10 cellular contexts compared by ENCODE assay signal in genomic region chr5:96781031-96781733, GRCh38. TPM values are rescaled to one million over a fixed set of nuclear protein-coding genes. Genes with fewer than 3 reads are reported as not detected.
A peak's percentile ranks its signal among the peaks of the same experiment; 100 is the strongest.
DNase-seq lines count a peak whose midpoint lies in the region; ATAC-seq lines count a peak whose summit lies in the region.
"Had no signal": no experiment of that assay in that cellular context is flagged by ENCODE, and none has a peak within 500 bp of the region (broad histone marks: within the 10 kb centered on the region; RNA-seq: fewer than 3 reads in every experiment).

No MANE protein-coding gene starts in this region.

- H3K36me3 ChIP-seq in naive thymus-derived CD4-positive, alpha-beta T cell (ENCODE audit: control insufficient read depth in 2 of 3, insufficient read depth in 3 of 3, low read length in 3 of 3), result peaks cover 19 to 94% (median 34%) of the 10 kb centered on the region in 3 experiments

- H3K36me3 Mint-ChIP-seq in naive thymus-derived CD4-positive, alpha-beta T cell, result peaks cover 21 to 68% (median 40%) of the 10 kb centered on the region in 5 donors

- H3K27ac ChIP-seq in naive thymus-derived CD4-positive, alpha-beta T cell (ENCODE audit: low read depth, low read length), result no peak overlapping the region

- no peaks in the 10 kb centered on the region for H3K27me3 ChIP-seq in naive thymus-derived CD4-positive, alpha-beta T cell (ENCODE audit: control insufficient read depth in 2 of 2, insufficient read depth in 2 of 2, low read length in 2 of 2)

- H3K4me3 ChIP-seq in naive thymus-derived CD4-positive, alpha-beta T cell (ENCODE audit: low read length), result no peak overlapping the region

- no peak for ATAC-seq in naive thymus-derived CD4-positive, alpha-beta T cell
- ATAC-seq in HG02852 (IDR thresholded peaks at IDR 0.05; ENCODE audit: unreplicated experiment), result no peak

- H3K4me1 Mint-ChIP-seq in naive thymus-derived CD4-positive, alpha-beta T cell, result peaks cover 0 to 15% (median 4%) of the 10 kb centered on the region in 7 donors

- peak; percentile 2 for DNase-seq in COLO829 (ENCODE audit: low spot score)
- peak; percentile 17 for DNase-seq in NCI-H2081 treated with DMSO at 0.1 percent for 48 hours (lab: John Stamatoyannopoulos, UW)
- peak; percentile 63 to 96 for DNase-seq in cerebellar nuclear complex (lab: John Stamatoyannopoulos, UW)
- no peak for DNase-seq in naive thymus-derived CD4-positive, alpha-beta T cell
- DNase-seq in stimulated activated CD4-positive, alpha-beta T cell treated with anti-CD3 and anti-CD28 coated beads, Interleukin-4, amount 100 ng/mL, for 4 hours, result no peak
- DNase-seq in stimulated activated CD4-positive, alpha-beta T cell treated with anti-CD3 and anti-CD28 coated beads, Interleukin-2, amount 100 ng/mL, for 24 hours, result no peak
- DNase-seq in stimulated activated CD4-positive, alpha-beta T cell treated with anti-CD3 and anti-CD28 coated beads, Interleukin-4, amount 100 ng/mL, for 1 hour, result no peak
- DNase-seq: anterior cingulate cortex, KG1 had no signal

- intact Hi-C loops in naive thymus-derived CD4-positive, alpha-beta T cell (cut with micrococcal nuclease), result no loop called here

- CTCF ChIA-PET in naive thymus-derived CD4-positive, alpha-beta T cell (lab: Charles Lee), result interaction anchor here (0.6 to 1.1 kb wide), 3 partner anchors 35 to 265 kb away, joined by 3 to 4 read pairs (median 3); no protein-coding TSS in a partner anchor

- POLR2A ChIA-PET in naive thymus-derived CD4-positive, alpha-beta T cell (lab: Charles Lee), result interaction anchor here (1.2 to 1.3 kb wide), 2 partner anchors 12 to 28 kb away, joined by 3 to 6 read pairs; no protein-coding TSS in a partner anchor

- H3K9me3 Mint-ChIP-seq in naive thymus-derived CD4-positive, alpha-beta T cell, result no peaks in the 10 kb centered on the region

- H3K4me3 Mint-ChIP-seq in naive thymus-derived CD4-positive, alpha-beta T cell, result no peak overlapping the region

- H3K9me3 ChIP-seq in naive thymus-derived CD4-positive, alpha-beta T cell (ENCODE audit: control insufficient read depth in 2 of 3, low read length in 3 of 3), result no peaks in the 10 kb centered on the region

- peak overlapping the region in 8 of 9 donors; percentile 27 to 77 (median 64) for H3K27ac Mint-ChIP-seq in naive thymus-derived CD4-positive, alpha-beta T cell

- H3K4me1 ChIP-seq in naive thymus-derived CD4-positive, alpha-beta T cell (ENCODE audit: control insufficient read depth in 2 of 2, insufficient read depth in 2 of 2, low read length in 2 of 2), result no peaks in the 10 kb centered on the region

- no peaks in the 10 kb centered on the region for H3K27me3 Mint-ChIP-seq in naive thymus-derived CD4-positive, alpha-beta T cell

RNA-seq across cellular contexts. Expression of gene ERAP1, which starts 26.6 kb away (rescaled TPM):
- total RNA-seq in naive thymus-derived CD4-positive, alpha-beta T cell, result 100 to 1,000 TPM in 3 of 5 experiments, 10 to 100 TPM in 2; 79.0 to 184 (median 153) TPM
- polyA plus RNA-seq in naive thymus-derived CD4-positive, alpha-beta T cell, result 10 to 100 TPM; 50.4 to 72.6 TPM

Comparison
In these comparisons a context has a peak if more than half of its experiments do, and no peak if none do; other contexts are left out.
1. DNase-seq: peak in COLO829 (single experiment), NCI-H2081 treated with DMSO at 0.1 percent for 48 hours (single experiment) and cerebellar nuclear complex (2 of 2); none in naive thymus-derived CD4-positive, alpha-beta T cell (0 of 9), stimulated activated CD4-positive, alpha-beta T cell treated with anti-CD3 and anti-CD28 coated beads, Interleukin-4, amount 100 ng/mL, for 4 hours (0 of 2), stimulated activated CD4-positive, alpha-beta T cell treated with anti-CD3 and anti-CD28 coated beads, Interleukin-2, amount 100 ng/mL, for 24 hours (0 of 2) and stimulated activated CD4-positive, alpha-beta T cell treated with anti-CD3 and anti-CD28 coated beads, Interleukin-4, amount 100 ng/mL, for 1 hour (single experiment).